9 cellular contexts compared by ENCODE assay signal in genomic region chr3:51994530-51994929, GRCh38. TPM values are rescaled to one million over a fixed set of nuclear protein-coding genes. Genes with fewer than 3 reads are reported as not detected.
DNase-seq lines count a peak whose midpoint lies in the region; ATAC-seq and TF ChIP-seq lines count a peak whose summit lies in the region.
"Had no signal": no experiment of that assay in that cellular context is flagged by ENCODE, and none has a peak within 500 bp of the region (broad histone marks: within the 10 kb centered on the region; RNA-seq: fewer than 3 reads in every experiment).

No MANE protein-coding gene starts in this region.

- H3K27ac ChIP-seq in RWPE2 (ENCODE audit: poor library complexity, severe bottlenecking) (peak overlapping the region; percentile 83), esophagus (ENCODE audit: low read depth in 2 of 2, low read length in 1 of 2) (peak overlapping the region in 1 of 2 donors; percentile 59), trophoblast cell (ENCODE audit: low read depth, low read length) (no peak overlapping the region)

- no peak overlapping the region for H2BK5ac ChIP-seq in trophoblast cell (ENCODE audit: low read depth, low read length, poor library complexity)

- peak overlapping the region; percentile 49 for H4K12ac ChIP-seq in trophoblast cell (ENCODE audit: low read depth, low read length)

- no peak overlapping the region for H3K23ac ChIP-seq in trophoblast cell (ENCODE audit: low read length)

- H3K36me3 ChIP-seq in RWPE2 (ENCODE audit: low read depth) (peaks cover 44% of the 10 kb centered on the region), esophagus (ENCODE audit: control insufficient read depth in 2 of 2, insufficient read depth in 2 of 2, low read length in 1 of 2) (peaks cover 10 to 24% of the 10 kb centered on the region in 2 donors), trophoblast cell (ENCODE audit: control insufficient read depth in 1 of 2, insufficient read depth in 2 of 2, low read length in 2 of 2) (peaks cover 32 to 33% of the 10 kb centered on the region in 2 experiments)

- H3K79me1 ChIP-seq in trophoblast cell (ENCODE audit: low read length) = peaks cover 8% of the 10 kb centered on the region

- TF ChIP-seq POLR2A in GM18505 (IDR thresholded peaks at IDR 0.05; ENCODE audit: borderline replicate concordance, extremely low read depth, insufficient read depth, insufficient read length) = no peak

- H3K27me3 ChIP-seq in RWPE2 (ENCODE audit: insufficient read depth, poor library complexity, severe bottlenecking) (no peaks in the 10 kb centered on the region), esophagus (ENCODE audit: control insufficient read depth in 1 of 2, insufficient read depth in 2 of 2, low read length in 2 of 2) (no peaks in the 10 kb centered on the region), trophoblast cell (ENCODE audit: insufficient read depth, low read length) (no peaks in the 10 kb centered on the region)

- H3K9ac ChIP-seq in trophoblast cell (ENCODE audit: low read length) = peak overlapping the region; percentile 94

- peak overlapping the region; percentile 34 for H3K18ac ChIP-seq in trophoblast cell (ENCODE audit: low read length)

- TF ChIP-seq CTCF in RWPE2 (IDR thresholded peaks at IDR 0.05; ENCODE audit: poor library complexity, severe bottlenecking) = no peak

- H4K8ac ChIP-seq in trophoblast cell (ENCODE audit: low read depth, low read length) = peak overlapping the region; percentile 41

- H3K79me2 ChIP-seq in trophoblast cell (ENCODE audit: control insufficient read depth, insufficient read depth, low read length, poor library complexity) = peaks cover 11% of the 10 kb centered on the region

- H3K4me1 ChIP-seq in RWPE2 (ENCODE audit: insufficient read depth, poor library complexity, severe bottlenecking) (peaks cover 17% of the 10 kb centered on the region), esophagus (ENCODE audit: control insufficient read depth in 2 of 2, insufficient read depth in 2 of 2, low read length in 1 of 2) (peaks cover 0 to 5% of the 10 kb centered on the region in 2 donors), trophoblast cell (ENCODE audit: control insufficient read depth in 1 of 2, insufficient read depth in 2 of 2, low read length in 2 of 2) (peaks cover 13% of the 10 kb centered on the region in 2 experiments)

- no peak overlapping the region for H2AFZ ChIP-seq in trophoblast cell (ENCODE audit: insufficient read depth, low read length, poor library complexity)

- peak overlapping the region; percentile 82 for H3K4me2 ChIP-seq in trophoblast cell (ENCODE audit: low read length)

- H3K9me3 ChIP-seq in RWPE2 (ENCODE audit: severe bottlenecking) = no peaks in the 10 kb centered on the region
- H3K9me3 ChIP-seq in esophagus (ENCODE audit: control insufficient read depth in 2 of 2, insufficient read depth in 1 of 2, low read depth in 1 of 2, low read length in 1 of 2) = no peaks in the 10 kb centered on the region
- H3K9me3 ChIP-seq in trophoblast cell (ENCODE audit: insufficient read depth, low read depth, low read length) = no peaks in the 10 kb centered on the region

- 60 to 73% methylated on average over 2 of the region's 2 CpGs for WGBS in esophagus, 2 donors
- no CpG with 5 or more reads among the region's 2 CpGs for WGBS in trophoblast cell (ENCODE audit: extremely low coverage, insufficient coverage, insufficient read length)

- H2BK120ac ChIP-seq in trophoblast cell (ENCODE audit: insufficient read depth, low read length, poor library complexity) = no peak overlapping the region

- H3K4me3 ChIP-seq in GM08714 (ENCODE audit: low read length) = peak overlapping the region; percentile 80
- peak overlapping the region; percentile 86 for H3K4me3 ChIP-seq in RWPE2 (ENCODE audit: severe bottlenecking)
- H3K4me3 ChIP-seq in esophagus (ENCODE audit: low read depth in 1 of 2, low read length in 2 of 2) = peak overlapping the region; percentile 73 to 76
- H3K4me3 ChIP-seq in trophoblast cell (ENCODE audit: low read depth, low read length) = peak overlapping the region; percentile 58

- H4K91ac ChIP-seq in trophoblast cell (ENCODE audit: low read depth, low read length) = no peak overlapping the region

- no peak overlapping the region for H3K14ac ChIP-seq in trophoblast cell (ENCODE audit: low read length)

- ATAC-seq in RWPE2 (ENCODE audit: low read depth) (no peak), HG03095 (IDR thresholded peaks at IDR 0.05; ENCODE audit: unreplicated experiment) (no peak), GM18505 (IDR thresholded peaks at IDR 0.05; ENCODE audit: unreplicated experiment) (no peak)

- peak overlapping the region; percentile 33 for H2BK12ac ChIP-seq in trophoblast cell (ENCODE audit: low read length)

- H3K4ac ChIP-seq in trophoblast cell (ENCODE audit: low read depth, low read length) = peak overlapping the region; percentile 99

- no peak overlapping the region for H2AK5ac ChIP-seq in trophoblast cell (ENCODE audit: low read length)

- no peak for DNase-seq in RWPE2 (ENCODE audit: low spot score)
- DNase-seq in trophoblast cell = no peak
- DNase-seq in AML-193 (lab: John Stamatoyannopoulos, UW) = no peak
- DNase-seq in cerebellar cortex (ENCODE audit: low spot score) = no peak
- DNase-seq: NCI-H446 treated with DMSO at 0.1 percent for 48 hours had no signal

RNA-seq across cellular contexts. Expression of gene RPL29, which starts 1.2 kb away (rescaled TPM):
- 1,000 to 10,000 TPM; 2,351 to 2,556 TPM for polyA plus RNA-seq in esophagus
- polyA plus RNA-seq in trophoblast cell (2013) = 1,473 and 1,577 TPM in 2 replicates

RNA-seq across cellular contexts. Expression of gene ACY1, which starts 11.2 kb away (rescaled TPM):
- polyA plus RNA-seq in esophagus = 10 to 100 TPM; 22.4 to 23.2 TPM
- 12.0 and 12.2 TPM in 2 replicates for polyA plus RNA-seq in trophoblast cell (2013)

RNA-seq across cellular contexts. Expression of gene ABHD14A, which starts 19.7 kb away (rescaled TPM):
- 10 to 100 TPM in 1 of 2 donors, 1 to 10 TPM in 1; 8.0 to 12.9 TPM for polyA plus RNA-seq in esophagus
- 4.3 TPM in 2 replicates for polyA plus RNA-seq in trophoblast cell (2013)

RNA-seq across cellular contexts. Expression of gene ABHD14B, which starts 20.7 kb away (rescaled TPM):
- polyA plus RNA-seq in esophagus = 10 to 100 TPM; 29.6 to 40.5 TPM
- 5.7 and 5.8 TPM in 2 replicates for polyA plus RNA-seq in trophoblast cell (2013)

RNA-seq across cellular contexts. Expression of gene PCBP4, which starts 27.3 kb away (rescaled TPM):
- 10 to 100 TPM; 11.7 to 18.7 TPM for polyA plus RNA-seq in esophagus
- 25.0 and 25.9 TPM in 2 replicates for polyA plus RNA-seq in trophoblast cell (2013)
